18 cellular contexts compared by ENCODE assay signal in the genomic region with DNA sequence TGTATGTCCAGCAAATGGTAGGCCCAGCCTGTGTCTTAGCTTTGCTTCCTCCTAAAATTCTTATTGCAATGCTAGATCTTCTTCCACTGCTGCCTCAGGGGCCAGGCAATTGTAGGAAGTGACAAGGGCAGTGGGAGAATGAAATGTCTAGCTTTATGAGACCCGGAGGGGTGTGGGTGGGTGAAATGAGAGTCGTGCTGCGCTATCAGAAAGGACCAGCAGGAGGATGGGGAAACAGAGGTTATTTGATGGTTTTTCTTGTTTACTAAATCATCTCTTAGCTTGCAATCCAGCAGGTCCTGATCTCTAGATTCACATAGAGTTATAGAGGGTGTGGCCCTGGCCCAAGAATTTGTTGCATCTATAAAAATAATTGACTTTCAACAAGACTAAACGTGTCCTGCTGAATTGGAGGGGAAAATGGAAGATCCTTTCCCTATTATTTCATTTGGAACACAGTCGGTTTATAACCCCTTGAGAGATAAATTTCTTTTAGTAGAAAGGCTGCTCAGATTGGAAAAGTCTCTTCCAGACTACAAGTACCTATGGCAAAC. TPM values are rescaled to one million over a fixed set of nuclear protein-coding genes. Genes with fewer than 3 reads are reported as not detected.
DNase-seq lines count a peak whose midpoint lies in the region; ATAC-seq and TF ChIP-seq lines count a peak whose summit lies in the region.
"Had no signal": no experiment of that assay in that cellular context is flagged by ENCODE, and none has a peak within 500 bp of the region (broad histone marks: within the 10 kb centered on the region; RNA-seq: fewer than 3 reads in every experiment).

No MANE protein-coding gene starts in this region.

- H3K27ac ChIP-seq in HEK293 (ENCODE audit: extremely low read depth, low read depth, low read length) = no peak overlapping the region
- H3K27ac ChIP-seq in prostate gland = peak overlapping the region in 1 of 2 donors; percentile 37
- no peak overlapping the region for H3K27ac ChIP-seq in CD8-positive, alpha-beta T cell (ENCODE audit: low read depth, low read length)
- H3K27ac ChIP-seq: KMS-11, ovary had no signal

- TF ChIP-seq POLR2A in prostate gland (IDR thresholded peaks at IDR 0.05) = no peak

- H3K4me1 Mint-ChIP-seq in CD8-positive, alpha-beta T cell (ENCODE audit: low read depth) = no peaks in the 10 kb centered on the region
- H3K4me1 Mint-ChIP-seq: activated naive CD8-positive, alpha-beta T cell treated with anti-CD3 and anti-CD28 coated beads, Interleukin-2, amount 10 ng/mL, durations not matched to agents 7 days and 5 days had no signal

- peak; percentile 61 for DNase-seq in OCI-M1 (lab: John Stamatoyannopoulos, UW)
- peak; percentile 43 for DNase-seq in epithelial cell of esophagus (ENCODE audit: low read depth)
- peak; percentile 39 for DNase-seq in prostate gland (ENCODE audit: low spot score)
- no peak for DNase-seq in NCI-H2029 (lab: John Stamatoyannopoulos, UW)
- no peak for DNase-seq in CD8-positive, alpha-beta T cell
- no peak for DNase-seq in NCI-H1417 treated with DMSO at 0.1 percent for 48 hours (lab: John Stamatoyannopoulos, UW)
- DNase-seq: activated CD4-positive, alpha-beta T cell treated with anti-CD3 and anti-CD28 coated beads for 48 hours; activated naive CD8-positive, alpha-beta T cell treated with anti-CD3 and anti-CD28 coated beads, Interleukin-2, amount 10 ng/mL, durations not matched to agents 7 days and 5 days; activated T-cell treated with anti-CD3 and anti-CD28 coated beads, Interleukin-2, amount 50 U/mL, for 1 hour; DND-41; NCI-H2029 treated with DMSO at 0.1 percent for 48 hours; NCI-H526 treated with DMSO at 0.1 percent for 48 hours; ovary; RPMI8226; T-helper 17 cell had no signal

- ATAC-seq in GM18502 (IDR thresholded peaks at IDR 0.05; ENCODE audit: poor library complexity, unreplicated experiment) = no peak
- no peak for ATAC-seq in CD8-positive, alpha-beta T cell
- ATAC-seq: T-helper 17 cell had no signal

- H3K36me3 Mint-ChIP-seq in CD8-positive, alpha-beta T cell = no peaks in the 10 kb centered on the region
- H3K36me3 Mint-ChIP-seq: activated naive CD8-positive, alpha-beta T cell treated with anti-CD3 and anti-CD28 coated beads, Interleukin-2, amount 10 ng/mL, durations not matched to agents 7 days and 5 days had no signal

- H3K27ac Mint-ChIP-seq in CD8-positive, alpha-beta T cell = no peak overlapping the region
- H3K27ac Mint-ChIP-seq: activated naive CD8-positive, alpha-beta T cell treated with anti-CD3 and anti-CD28 coated beads, Interleukin-2, amount 10 ng/mL, durations not matched to agents 7 days and 5 days; T-helper 17 cell had no signal

- no peaks in the 10 kb centered on the region for H3K36me3 ChIP-seq in HEK293 (ENCODE audit: control insufficient read depth in 2 of 2, insufficient read depth in 1 of 2, low read length in 2 of 2)
- H3K36me3 ChIP-seq in prostate gland = no peaks in the 10 kb centered on the region
- H3K36me3 ChIP-seq in CD8-positive, alpha-beta T cell (ENCODE audit: insufficient read depth, low read length) = no peaks in the 10 kb centered on the region
- H3K36me3 ChIP-seq: ovary had no signal

- no peaks in the 10 kb centered on the region for H3K9me3 ChIP-seq in HEK293 (ENCODE audit: control insufficient read depth, insufficient read depth, low read depth, low read length)
- no peaks in the 10 kb centered on the region for H3K9me3 ChIP-seq in prostate gland
- H3K9me3 ChIP-seq in CD8-positive, alpha-beta T cell (ENCODE audit: low read length) = no peaks in the 10 kb centered on the region
- H3K9me3 ChIP-seq: ovary had no signal

- H3K4me3 ChIP-seq in HEK293 (ENCODE audit: low read depth, low read length) (no peak overlapping the region), epithelial cell of esophagus (ENCODE audit: low read length) (no peak overlapping the region), prostate gland (no peak overlapping the region)
- no peak overlapping the region for H3K4me3 ChIP-seq in CD8-positive, alpha-beta T cell (ENCODE audit: low read depth, low read length)
- H3K4me3 ChIP-seq: ovary had no signal

- H3K9me3 Mint-ChIP-seq in CD8-positive, alpha-beta T cell = no peaks in the 10 kb centered on the region
- H3K9me3 Mint-ChIP-seq: activated naive CD8-positive, alpha-beta T cell treated with anti-CD3 and anti-CD28 coated beads, Interleukin-2, amount 10 ng/mL, durations not matched to agents 7 days and 5 days had no signal

- H3K27me3 ChIP-seq in prostate gland (replicated peaks; ENCODE audit: insufficient read depth) = no peaks in the 10 kb centered on the region
- no peaks in the 10 kb centered on the region for H3K27me3 ChIP-seq in CD8-positive, alpha-beta T cell (ENCODE audit: insufficient read depth, low read length)
- H3K27me3 ChIP-seq: ovary had no signal

- H3K4me1 ChIP-seq in HEK293 (ENCODE audit: control insufficient read depth, insufficient read depth, low read length) (no peaks in the 10 kb centered on the region), prostate gland (replicated peaks) (no peaks in the 10 kb centered on the region)
- H3K4me1 ChIP-seq in CD8-positive, alpha-beta T cell (ENCODE audit: insufficient read depth, low read length) = no peaks in the 10 kb centered on the region

- CTCF ChIA-PET in HEK293 (lab: Yijun Ruan, JAX) = interaction anchor here (0.6 to 1.4 kb wide), 2 partner anchors 10 to 60 kb away, joined by 3 to 6 read pairs; no protein-coding TSS in a partner anchor
- CTCF ChIA-PET in CD8-positive, alpha-beta T cell (lab: Charles Lee) = no interaction called here

- peaks cover 4% of the 10 kb centered on the region for H3K27me3 Mint-ChIP-seq in CD8-positive, alpha-beta T cell (ENCODE audit: low read depth)

- WGBS in prostate gland = 20% methylated on average over 5 of the region's 5 CpGs

- intact Hi-C loops in prostate gland (cut with DNase I) = no loop called here
- intact Hi-C loops in CD8-positive, alpha-beta T cell (cut with DNase I, micrococcal nuclease) = no loop called here

- TF ChIP-seq CTCF in HEK293 (tag by site-specific recombination; IDR thresholded peaks at IDR 0.05) (no peak), epithelial cell of esophagus (IDR thresholded peaks at IDR 0.05; ENCODE audit: insufficient read depth, low read depth, low read length, missing control alignments) (peak; percentile 15), prostate gland (IDR thresholded peaks at IDR 0.05) (no peak)
- no peak for TF ChIP-seq CTCF in CD8-positive, alpha-beta T cell (IDR thresholded peaks at IDR 0.05)

- POLR2A ChIA-PET in HEK293 (lab: Yijun Ruan, JAX) = no interaction called here
- POLR2A ChIA-PET in CD8-positive, alpha-beta T cell (lab: Charles Lee) = no interaction called here

- H3K4me3 Mint-ChIP-seq in CD8-positive, alpha-beta T cell = no peak overlapping the region
- H3K4me3 Mint-ChIP-seq: activated naive CD8-positive, alpha-beta T cell treated with anti-CD3 and anti-CD28 coated beads, Interleukin-2, amount 10 ng/mL, durations not matched to agents 7 days and 5 days; T-helper 17 cell had no signal

TF ChIP-seq in HEK293, 187 proteins besides CTCF, POLR2A, EP300 and RAD21:
- TF ChIP-seq, protein P1, sequence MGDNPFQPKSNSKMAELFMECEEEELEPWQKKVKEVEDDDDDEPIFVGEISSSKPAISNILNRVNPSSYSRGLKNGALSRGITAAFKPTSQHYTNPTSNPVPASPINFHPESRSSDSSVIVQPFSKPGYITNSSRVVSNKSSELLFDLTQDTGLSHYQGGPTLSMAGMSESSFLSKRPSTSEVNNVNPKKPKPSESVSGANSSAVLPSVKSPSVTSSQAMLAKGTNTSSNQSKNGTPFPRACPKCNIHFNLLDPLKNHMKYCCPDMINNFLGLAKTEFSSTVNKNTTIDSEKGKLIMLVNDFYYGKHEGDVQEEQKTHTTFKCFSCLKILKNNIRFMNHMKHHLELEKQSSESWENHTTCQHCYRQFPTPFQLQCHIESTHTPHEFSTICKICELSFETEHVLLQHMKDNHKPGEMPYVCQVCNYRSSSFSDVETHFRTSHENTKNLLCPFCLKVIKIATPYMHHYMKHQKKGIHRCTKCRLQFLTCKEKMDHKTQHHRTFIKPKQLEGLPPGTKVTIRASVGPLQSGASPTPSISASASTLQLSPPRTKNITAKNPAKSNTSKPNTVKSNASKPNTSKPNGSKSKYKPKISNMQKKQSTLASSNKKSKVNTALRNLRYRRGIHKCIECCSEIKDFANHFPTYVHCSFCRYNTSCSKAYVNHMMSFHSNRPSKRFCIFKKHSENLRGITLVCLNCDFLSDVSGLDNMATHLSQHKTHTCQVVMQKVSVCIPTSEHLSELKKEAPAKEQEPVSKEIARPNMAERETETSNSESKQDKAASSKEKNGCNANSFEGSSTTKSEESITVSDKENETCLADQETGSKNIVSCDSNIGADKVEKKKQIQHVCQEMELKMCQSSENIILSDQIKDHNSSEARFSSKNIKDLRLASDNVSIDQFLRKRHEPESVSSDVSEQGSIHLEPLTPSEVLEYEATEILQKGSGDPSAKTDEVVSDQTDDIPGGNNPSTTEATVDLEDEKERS (tag by site-specific recombination; IDR thresholded peaks at IDR 0.05) = no peak
- TF ChIP-seq, protein P2, sequence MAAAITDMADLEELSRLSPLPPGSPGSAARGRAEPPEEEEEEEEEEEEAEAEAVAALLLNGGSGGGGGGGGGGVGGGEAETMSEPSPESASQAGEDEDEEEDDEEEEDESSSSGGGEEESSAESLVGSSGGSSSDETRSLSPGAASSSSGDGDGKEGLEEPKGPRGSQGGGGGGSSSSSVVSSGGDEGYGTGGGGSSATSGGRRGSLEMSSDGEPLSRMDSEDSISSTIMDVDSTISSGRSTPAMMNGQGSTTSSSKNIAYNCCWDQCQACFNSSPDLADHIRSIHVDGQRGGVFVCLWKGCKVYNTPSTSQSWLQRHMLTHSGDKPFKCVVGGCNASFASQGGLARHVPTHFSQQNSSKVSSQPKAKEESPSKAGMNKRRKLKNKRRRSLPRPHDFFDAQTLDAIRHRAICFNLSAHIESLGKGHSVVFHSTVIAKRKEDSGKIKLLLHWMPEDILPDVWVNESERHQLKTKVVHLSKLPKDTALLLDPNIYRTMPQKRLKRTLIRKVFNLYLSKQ (tag by site-specific recombination; IDR thresholded peaks at IDR 0.05; ENCODE audit: borderline replicate concordance) = no peak
- TF ChIP-seq ZFHX2 (tag by site-specific recombination; conservative IDR thresholded peaks at IDR 0.05) (peak; percentile 64), ZNF837 (tag by site-specific recombination; IDR thresholded peaks at IDR 0.05) (no peak), EGR2 (tag by site-specific recombination; IDR thresholded peaks at IDR 0.05; ENCODE audit: low read depth) (peak; percentile 49; the same call in 1 of the 2 replicates)

RNA-seq across cellular contexts. Expression of a gene that starts 43.6 kb away (rescaled TPM):
- 1 to 10 TPM; 2.0 to 3.2 TPM for total RNA-seq in prostate gland
- total RNA-seq in CD8-positive, alpha-beta T cell = not detected

Comparison
In these comparisons a context has a peak if more than half of its experiments do, and no peak if none do; other contexts are left out.
1. DNase-seq: peak in OCI-M1 (single experiment), epithelial cell of esophagus (single experiment) and prostate gland (single experiment); none in NCI-H2029 (single experiment), CD8-positive, alpha-beta T cell (0 of 7) and NCI-H1417 treated with DMSO at 0.1 percent for 48 hours (single experiment).